In genomic region chr2:239220976-239221375, GRCh38 we compare ENCODE assay signal across 12 cellular contexts.
DNase-seq lines count a peak whose midpoint lies in the region; ATAC-seq and TF ChIP-seq lines count a peak whose summit lies in the region.
"Had no signal": no experiment of that assay in that cellular context is flagged by ENCODE, and none has a peak within 500 bp of the region (broad histone marks: within the 10 kb centered on the region; RNA-seq: fewer than 3 reads in every experiment).

No MANE protein-coding gene starts in this region.

- POLR2A ChIA-PET in naive thymus-derived CD4-positive, alpha-beta T cell (lab: Charles Lee): interaction anchor here (0.6 to 0.7 kb wide), 2 partner anchors 10 to 192 kb away, joined by 3 to 4 read pairs; no protein-coding TSS in a partner anchor

- H3K4me3 ChIP-seq in naive thymus-derived CD4-positive, alpha-beta T cell (ENCODE audit: low read length): no peak overlapping the region
- H3K4me3 ChIP-seq in testis: no peak overlapping the region

- no peaks in the 10 kb centered on the region for H3K36me3 ChIP-seq in naive thymus-derived CD4-positive, alpha-beta T cell (ENCODE audit: control insufficient read depth in 2 of 3, insufficient read depth in 3 of 3, low read length in 3 of 3)
- H3K36me3 ChIP-seq in testis (ENCODE audit: low read depth, missing control alignments): no peaks in the 10 kb centered on the region

- no peaks in the 10 kb centered on the region for H3K27me3 Mint-ChIP-seq in activated T-cell treated with anti-CD3 and anti-CD28 coated beads, Interleukin-2, amount 50 U/mL, for 24 hours
- no peaks in the 10 kb centered on the region for H3K27me3 Mint-ChIP-seq in brain
- no peaks in the 10 kb centered on the region for H3K27me3 Mint-ChIP-seq in naive thymus-derived CD4-positive, alpha-beta T cell

- TF ChIP-seq CTCF in brain (conservative IDR thresholded peaks at IDR 0.05) (no peak), testis (IDR thresholded peaks at IDR 0.05) (no peak)

- peaks cover 82% of the 10 kb centered on the region for H3K4me1 Mint-ChIP-seq in activated T-cell treated with anti-CD3 and anti-CD28 coated beads, Interleukin-2, amount 50 U/mL, for 24 hours (ENCODE audit: low read depth)
- H3K4me1 Mint-ChIP-seq in brain: peaks cover 75% of the 10 kb centered on the region
- peaks cover 66 to 87% (median 80%) of the 10 kb centered on the region in 7 donors for H3K4me1 Mint-ChIP-seq in naive thymus-derived CD4-positive, alpha-beta T cell

- 93 to 95% methylated on average over 16 of the region's 16 CpGs for WGBS in testis, 2 donors

- peak; percentile 26 for DNase-seq in activated T-cell treated with anti-CD3 and anti-CD28 coated beads, Interleukin-2, amount 50 U/mL, for 24 hours
- DNase-seq in activated T-cell treated with anti-CD3 and anti-CD28 coated beads, Interleukin-2, amount 50 U/mL, for 1 hour: no peak
- no peak for DNase-seq in naive thymus-derived CD4-positive, alpha-beta T cell
- no peak for DNase-seq in testis
- no peak for DNase-seq in HuH-7.5 (ENCODE audit: low spot score)
- DNase-seq in SK-N-DZ (ENCODE audit: low spot score): no peak
- DNase-seq: activated CD4-positive, CD25-positive, alpha-beta regulatory T cell; effector CD8-positive, alpha-beta T cell; MM.1S had no signal

- CTCF ChIA-PET in naive thymus-derived CD4-positive, alpha-beta T cell (lab: Charles Lee): no interaction called here

- ATAC-seq in naive thymus-derived CD4-positive, alpha-beta T cell: no peak
- no peak for ATAC-seq in HG02678 (IDR thresholded peaks at IDR 0.05; ENCODE audit: unreplicated experiment)

- no peak for TF ChIP-seq POLR2A in testis (IDR thresholded peaks at IDR 0.05)

- intact Hi-C loops in naive thymus-derived CD4-positive, alpha-beta T cell (cut with micrococcal nuclease): no loop called here
- intact Hi-C loops in testis (cut with DNase I; ENCODE audit: low total_unique reads): no loop called here

- H3K36me3 Mint-ChIP-seq in activated T-cell treated with anti-CD3 and anti-CD28 coated beads, Interleukin-2, amount 50 U/mL, for 24 hours (ENCODE audit: low read depth): peaks cover 2% of the 10 kb centered on the region
- peaks cover 8% of the 10 kb centered on the region for H3K36me3 Mint-ChIP-seq in brain
- peaks cover 0 to 24% (median 0%) of the 10 kb centered on the region in 5 donors for H3K36me3 Mint-ChIP-seq in naive thymus-derived CD4-positive, alpha-beta T cell

- no peak overlapping the region for H3K4me3 Mint-ChIP-seq in activated T-cell treated with anti-CD3 and anti-CD28 coated beads, Interleukin-2, amount 50 U/mL, for 24 hours
- peak overlapping the region in 4 of 5 experiments; percentile 11 to 61 (median 35) for H3K4me3 Mint-ChIP-seq in brain
- H3K4me3 Mint-ChIP-seq in naive thymus-derived CD4-positive, alpha-beta T cell: peak overlapping the region in 8 of 10 donors; percentile 18 to 76 (median 68)

- no peaks in the 10 kb centered on the region for H3K9me3 Mint-ChIP-seq in activated T-cell treated with anti-CD3 and anti-CD28 coated beads, Interleukin-2, amount 50 U/mL, for 24 hours
- peaks cover 0 to 16% (median 11%) of the 10 kb centered on the region in 5 experiments for H3K9me3 Mint-ChIP-seq in brain
- peaks cover 0 to 6% (median 0%) of the 10 kb centered on the region in 11 donors for H3K9me3 Mint-ChIP-seq in naive thymus-derived CD4-positive, alpha-beta T cell

- H3K9me3 ChIP-seq in naive thymus-derived CD4-positive, alpha-beta T cell (ENCODE audit: control insufficient read depth in 2 of 3, low read length in 3 of 3): no peaks in the 10 kb centered on the region
- no peaks in the 10 kb centered on the region for H3K9me3 ChIP-seq in testis

- H3K27me3 ChIP-seq in naive thymus-derived CD4-positive, alpha-beta T cell (ENCODE audit: control insufficient read depth in 2 of 2, insufficient read depth in 2 of 2, low read length in 2 of 2): no peaks in the 10 kb centered on the region
- no peaks in the 10 kb centered on the region for H3K27me3 ChIP-seq in testis

- H3K4me1 ChIP-seq in naive thymus-derived CD4-positive, alpha-beta T cell (ENCODE audit: control insufficient read depth in 2 of 2, insufficient read depth in 2 of 2, low read length in 2 of 2): peaks cover 8 to 54% of the 10 kb centered on the region in 2 donors
- H3K4me1 ChIP-seq in testis: peaks cover 55% of the 10 kb centered on the region

- no peak overlapping the region for H3K27ac ChIP-seq in naive thymus-derived CD4-positive, alpha-beta T cell (ENCODE audit: low read depth, low read length)
- peak overlapping the region; percentile 89 to 92 for H3K27ac ChIP-seq in testis

- peak overlapping the region; percentile 69 for H3K27ac Mint-ChIP-seq in activated T-cell treated with anti-CD3 and anti-CD28 coated beads, Interleukin-2, amount 50 U/mL, for 24 hours
- peak overlapping the region in 4 of 5 experiments; percentile 76 to 96 (median 87) for H3K27ac Mint-ChIP-seq in brain
- H3K27ac Mint-ChIP-seq in naive thymus-derived CD4-positive, alpha-beta T cell: peak overlapping the region in 6 of 9 donors; percentile 36 to 91 (median 70)
- H3K27ac Mint-ChIP-seq: activated T-helper 2 cell treated with anti-CD3 and anti-CD28 coated beads, Interferon-gamma antibody, Interleukin-2, Interleukin-4, amounts not matched to agents 10 μg/mL and 5 μg/mL and 100 μg/mL, durations not matched to agents 14 hours and 24 hours and 36 hours had no signal
